10 cellular contexts compared by ENCODE assay signal in genomic region chr17:42617956-42618431, GRCh38. TPM values are rescaled to one million over a fixed set of nuclear protein-coding genes. Genes with fewer than 3 reads are reported as not detected.
DNase-seq lines count a peak whose midpoint lies in the region; ATAC-seq, FAIRE-seq and TF ChIP-seq lines count a peak whose summit lies in the region.
"Had no signal": no experiment of that assay in that cellular context is flagged by ENCODE, and none has a peak within 500 bp of the region (broad histone marks: within the 10 kb centered on the region; RNA-seq: fewer than 3 reads in every experiment).

No MANE protein-coding gene starts in this region.

- peak; percentile 27 for ATAC-seq in GM19324 (IDR thresholded peaks at IDR 0.05; ENCODE audit: low FRiP score, unreplicated experiment)
- no peak for ATAC-seq in HG02938 (IDR thresholded peaks at IDR 0.05; ENCODE audit: unreplicated experiment)
- no peak for ATAC-seq in T-helper 17 cell
- ATAC-seq: naive thymus-derived CD8-positive, alpha-beta T cell had no signal

- H3K36me3 ChIP-seq in esophagus squamous epithelium (peaks cover 7 to 32% (median 9%) of the 10 kb centered on the region in 3 donors), kidney (ENCODE audit: control insufficient read depth in 1 of 2, insufficient read depth in 2 of 2, low read length in 2 of 2) (peaks cover 11 to 13% of the 10 kb centered on the region in 2 donors)

- intact Hi-C loops in esophagus squamous epithelium (cut with DNase I) (no loop called here), kidney (cut with DNase I) (no loop called here)

- H3K27ac ChIP-seq in esophagus squamous epithelium (peak overlapping the region; percentile 29 to 50 (median 40)), kidney (ENCODE audit: low read depth in 2 of 2, low read length in 2 of 2) (no peak overlapping the region)

- TF ChIP-seq CTCF in esophagus squamous epithelium (IDR thresholded peaks at IDR 0.05) (no peak), kidney (IDR thresholded peaks at IDR 0.05; ENCODE audit: borderline replicate concordance, extremely low read depth, insufficient read depth) (no peak)

- H3K4me1 Mint-ChIP-seq in T-helper 17 cell = peaks cover 8% of the 10 kb centered on the region

- TF ChIP-seq POLR2A in esophagus squamous epithelium (IDR thresholded peaks at IDR 0.05) = no peak

- H3K36me3 Mint-ChIP-seq in T-helper 17 cell (ENCODE audit: low read depth) = no peaks in the 10 kb centered on the region

- no peak for FAIRE-seq in kidney (lab: Jason Lieb, UNC)

- H3K4me3 ChIP-seq in esophagus squamous epithelium (no peak overlapping the region), kidney (ENCODE audit: low read length in 2 of 2) (no peak overlapping the region)

- H3K9me3 ChIP-seq in esophagus squamous epithelium (no peaks in the 10 kb centered on the region), T-helper 17 cell (ENCODE audit: control insufficient read depth, low read length, poor library complexity, severe bottlenecking) (no peaks in the 10 kb centered on the region), kidney (ENCODE audit: control insufficient read depth in 1 of 2, low read length in 2 of 2) (no peaks in the 10 kb centered on the region)

- no peaks in the 10 kb centered on the region for H3K27me3 Mint-ChIP-seq in T-helper 17 cell
- H3K27me3 Mint-ChIP-seq: naive thymus-derived CD8-positive, alpha-beta T cell had no signal

- H3K27ac Mint-ChIP-seq in T-helper 17 cell = no peak overlapping the region

- H3K9ac ChIP-seq in kidney (ENCODE audit: low read length in 2 of 2) = no peak overlapping the region

- 9 to 28% methylated on average over 3 to 4 of the region's 4 CpGs for WGBS in esophagus squamous epithelium, 2 donors

- H3K4me1 ChIP-seq in esophagus squamous epithelium (peaks cover 8 to 33% (median 14%) of the 10 kb centered on the region in 3 donors), kidney (ENCODE audit: control insufficient read depth in 1 of 2, insufficient read depth in 1 of 2, low read depth in 1 of 2, low read length in 2 of 2) (no peaks in the 10 kb centered on the region)

- DNase-seq in DMS79 (lab: John Stamatoyannopoulos, UW) (peak; percentile 94), HUDEP-2 (lab: John Stamatoyannopoulos, UW; ENCODE audit: unreplicated experiment in 76 of 76) (peak in 73 of 76 experiments; percentile 7 to 90 (median 71)), esophagus squamous epithelium (lab: John Stamatoyannopoulos, UW) (no peak), midbrain (lab: John Stamatoyannopoulos, UW) (no peak), T-helper 17 cell (no peak), kidney (no peak)
- DNase-seq: activated naive CD4-positive, alpha-beta T cell treated with Interleukin-2 at 50 U/mL for 16 hours; naive thymus-derived CD8-positive, alpha-beta T cell had no signal

- no peak overlapping the region for H3K4me3 Mint-ChIP-seq in T-helper 17 cell
- H3K4me3 Mint-ChIP-seq: naive thymus-derived CD8-positive, alpha-beta T cell had no signal

- no peaks in the 10 kb centered on the region for H3K27me3 ChIP-seq in esophagus squamous epithelium

RNA-seq across cellular contexts. Expression of gene TUBG1, which starts 8.5 kb away (rescaled TPM):
- total RNA-seq in esophagus squamous epithelium (10 to 100 TPM; 22.3 to 61.9 (median 46.5) TPM), T-helper 17 cell (1 to 10 TPM; 6.1 to 9.8 TPM), kidney (33.7 TPM)
- polyA plus RNA-seq in kidney (ENCODE audit: insufficient read depth, low read depth, low replicate concordance) = 61.9 TPM

RNA-seq across cellular contexts. Expression of gene RETREG3, which starts 8.8 kb away (rescaled TPM):
- 10 to 100 TPM; 35.7 to 59.6 (median 53.0) TPM for total RNA-seq in esophagus squamous epithelium
- 10 to 100 TPM; 43.5 to 57.9 TPM for total RNA-seq in T-helper 17 cell
- 69.5 TPM for total RNA-seq in kidney
- polyA plus RNA-seq in kidney (ENCODE audit: insufficient read depth, low read depth, low replicate concordance) = 22.6 TPM

RNA-seq across cellular contexts. Expression of gene PSMC3IP, which starts 40.5 kb away (rescaled TPM):
- total RNA-seq in esophagus squamous epithelium (1 to 10 TPM in 3 of 4 donors, under 1 TPM in 1; 0.61 to 4.8 (median 2.8) TPM), T-helper 17 cell (1 to 10 TPM; 2.4 to 2.6 TPM), kidney (5.8 TPM)
- 3.6 TPM for polyA plus RNA-seq in kidney (ENCODE audit: insufficient read depth, low read depth, low replicate concordance)

RNA-seq across cellular contexts. Expression of gene TUBG2, which starts 41.1 kb away (rescaled TPM):
- total RNA-seq in esophagus squamous epithelium (10 to 100 TPM in 1 of 4 donors, 1 to 10 TPM in 3; 7.1 to 14.5 (median 8.8) TPM), T-helper 17 cell (10 to 100 TPM in 1 of 2 donors, 1 to 10 TPM in 1; 8.9 to 11.3 TPM), kidney (19.9 TPM)
- 39.9 TPM for polyA plus RNA-seq in kidney (ENCODE audit: insufficient read depth, low read depth, low replicate concordance)

RNA-seq across cellular contexts. Expression of gene MLX, which starts 51.1 kb away (rescaled TPM):
- total RNA-seq in esophagus squamous epithelium (10 to 100 TPM; 34.0 to 47.9 (median 39.9) TPM), T-helper 17 cell (10 to 100 TPM; 33.1 to 36.1 TPM), kidney (38.7 TPM)
- polyA plus RNA-seq in kidney (ENCODE audit: insufficient read depth, low read depth, low replicate concordance) = 41.0 TPM

Comparison
In these comparisons a context has a peak if more than half of its experiments do, and no peak if none do; other contexts are left out.
1. DNase-seq: peak in DMS79 (single experiment) and HUDEP-2 (73 of 76); none in esophagus squamous epithelium (single experiment), midbrain (single experiment), T-helper 17 cell (0 of 3) and kidney (single experiment).
2. H3K27ac ChIP-seq: peak in esophagus squamous epithelium (4 of 4); none in kidney (0 of 2).